ENCODE assay signal across 27 cellular contexts in the genomic region with DNA sequence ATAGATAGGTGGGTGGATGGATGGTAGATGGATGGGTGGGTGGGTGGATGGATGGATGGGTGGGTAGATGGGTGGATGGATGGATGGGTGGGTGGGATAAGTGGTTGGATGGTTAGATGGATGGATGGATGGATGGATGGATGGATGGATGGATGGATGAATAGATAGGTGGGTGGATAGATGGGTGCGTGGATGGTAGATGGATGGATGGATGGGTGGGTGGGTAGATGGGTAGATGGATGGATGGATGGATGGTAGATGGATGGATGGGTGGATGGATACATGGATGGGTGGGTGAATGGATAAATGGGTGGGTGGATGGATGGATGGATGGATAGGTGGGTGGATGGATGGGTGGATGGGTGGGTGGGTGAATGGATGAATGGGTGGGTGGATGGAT.
"Had no signal": no experiment of that assay in that cellular context is flagged by ENCODE, and none has a peak within 500 bp of the region (broad histone marks: within the 10 kb centered on the region; RNA-seq: fewer than 3 reads in every experiment).

No MANE protein-coding gene starts in this region.

- H3K9ac ChIP-seq: neural progenitor cell, parathyroid adenoma had no signal

- FAIRE-seq: small intestine had no signal

- H3K27ac ChIP-seq: neural progenitor cell, ovary, parathyroid adenoma, psoas muscle, right lobe of liver, sigmoid colon, stomach, thoracic aorta, thyroid gland, tibial nerve, upper lobe of left lung, uterus had no signal

- ATAC-seq: natural killer cell; psoas muscle; right cardiac atrium; right lobe of liver; stimulated activated effector memory CD8-positive, alpha-beta T cell treated with anti-CD3 and anti-CD28 coated beads, Interleukin-12 subunit alpha, Interleukin-12 subunit beta, amount 100 ng/mL, for 72 hours; stimulated activated naive B cell treated with anti-CD40 and anti-IgM and Interleukin-4, amounts not matched to agents 10 μg/mL and 1 μg/mL and 100 μg/mL, for 72 hours had no signal

- DNase-seq: natural killer cell; occipital lobe; ovary; psoas muscle; right cardiac atrium; right lobe of liver; sigmoid colon; small intestine; stimulated activated CD4-positive, alpha-beta T cell treated with anti-CD3 and anti-CD28 coated beads, Interleukin-15, amount 100 ng/mL, for 24 hours; stimulated activated CD4-positive, alpha-beta T cell treated with anti-CD3 and anti-CD28 coated beads, Interleukin-2, amount 100 ng/mL, for 24 hours; stimulated activated CD4-positive, alpha-beta T cell treated with anti-CD3 and anti-CD28 coated beads, Interleukin-2, amount 100 ng/mL, for 48 hours; stimulated activated CD4-positive, alpha-beta T cell treated with anti-CD3 and anti-CD28 coated beads, Interleukin-4, amount 100 ng/mL, for 24 hours; stimulated activated naive B cell treated with anti-CD40 and anti-IgM and Interleukin-4, amounts not matched to agents 10 μg/mL and 1 μg/mL and 100 μg/mL, for 72 hours; stimulated activated naive CD4-positive, alpha-beta T cell treated with Interleukin-2 at 50 U/mL for 16 hours; stomach; thyroid gland; trophoblast cell; upper lobe of left lung; uterus had no signal

- H3K4me2 ChIP-seq: neural progenitor cell had no signal

- H3K9me3 ChIP-seq: ovary, psoas muscle, right lobe of liver, sigmoid colon, stomach, thoracic aorta, thyroid gland, tibial nerve, upper lobe of left lung, uterus had no signal

- H3K9me3 Mint-ChIP-seq: natural killer cell; nephron; neural progenitor cell; stimulated activated effector memory CD8-positive, alpha-beta T cell treated with anti-CD3 and anti-CD28 coated beads, Interleukin-12 subunit alpha, Interleukin-12 subunit beta, amount 100 ng/mL, for 72 hours; stimulated activated naive CD8-positive, alpha-beta T cell treated with anti-CD3 and anti-CD28 coated beads, Interleukin-15, Interleukin-2, amounts not matched to agents 100 ng/mL and 50 ng/mL, for 24 hours had no signal

- H2AFZ ChIP-seq: neural progenitor cell, parathyroid adenoma had no signal

- H3K4me1 ChIP-seq: neural progenitor cell, sigmoid colon, thyroid gland, tibial nerve, uterus had no signal

- H3K27ac Mint-ChIP-seq: natural killer cell; nephron; neural progenitor cell; progenitor cell of endocrine pancreas; stimulated activated effector memory CD8-positive, alpha-beta T cell treated with anti-CD3 and anti-CD28 coated beads, Interleukin-12 subunit alpha, Interleukin-12 subunit beta, amount 100 ng/mL, for 72 hours; stimulated activated naive B cell treated with anti-CD40 and anti-IgM and Interleukin-4, amounts not matched to agents 10 μg/mL and 1 μg/mL and 100 μg/mL, for 72 hours; stimulated activated naive CD8-positive, alpha-beta T cell treated with anti-CD3 and anti-CD28 coated beads, Interleukin-15, Interleukin-2, amounts not matched to agents 100 ng/mL and 50 ng/mL, for 24 hours had no signal

- H3K36me3 ChIP-seq: neural progenitor cell, ovary, right lobe of liver, thoracic aorta, thyroid gland, uterus had no signal

- H3K36me3 Mint-ChIP-seq: natural killer cell; stimulated activated effector memory CD8-positive, alpha-beta T cell treated with anti-CD3 and anti-CD28 coated beads, Interleukin-12 subunit alpha, Interleukin-12 subunit beta, amount 100 ng/mL, for 72 hours had no signal

- H3K4me3 ChIP-seq: neural progenitor cell, ovary, psoas muscle, right lobe of liver, sigmoid colon, stomach, thoracic aorta, thyroid gland, tibial nerve, upper lobe of left lung, uterus had no signal

- H3K27me3 ChIP-seq: neural progenitor cell, ovary, right lobe of liver, sigmoid colon, stomach, thyroid gland, tibial nerve, upper lobe of left lung, uterus had no signal
